24 cellular contexts compared by ENCODE assay signal in genomic region chr17:61419496-61420046, GRCh38. TPM values are rescaled to one million over a fixed set of nuclear protein-coding genes. Genes with fewer than 3 reads are reported as not detected.
"Had no signal": no experiment of that assay in that cellular context is flagged by ENCODE, and none has a peak within 500 bp of the region (broad histone marks: within the 10 kb centered on the region; RNA-seq: fewer than 3 reads in every experiment).

No MANE protein-coding gene starts in this region.

- H3K36me3 Mint-ChIP-seq: activated naive CD4-positive, alpha-beta T cell treated with anti-CD3 and anti-CD28 coated beads, Interleukin-2, amount 50 U/mL, for 72 hours; brain had no signal

- H3K9me3 ChIP-seq: ascending aorta had no signal

- H3K9me3 Mint-ChIP-seq: activated naive CD4-positive, alpha-beta T cell treated with anti-CD3 and anti-CD28 coated beads, Interleukin-2, amount 50 U/mL, for 72 hours; activated naive CD8-positive, alpha-beta T cell treated with anti-CD3 and anti-CD28 coated beads, Interleukin-2, amount 50 U/mL, for 24 hours; activated T-cell treated with anti-CD3 and anti-CD28 coated beads, Interleukin-2, amount 50 U/mL, for 4 hours; brain; T-helper 1 cell treated with Interleukin-12 subunit alpha and Interleukin-12 subunit beta and Interleukin-4 antibody, amounts not matched to agents 30 μg/mL and 1 μg/mL, for 36 hours had no signal

- H3K4me3 Mint-ChIP-seq: activated CD8-positive, alpha-beta T cell treated with anti-CD3 and anti-CD28 coated beads, Interleukin-2, amount 10 ng/mL, durations not matched to agents 7 days and 5 days; activated naive CD8-positive, alpha-beta T cell treated with anti-CD3 and anti-CD28 coated beads, Interleukin-2, amount 50 U/mL, for 24 hours; activated T-cell treated with anti-CD3 and anti-CD28 coated beads, Interleukin-2, amount 50 U/mL, for 4 hours; brain; T-helper 1 cell treated with Interleukin-12 subunit alpha and Interleukin-12 subunit beta and Interleukin-4 antibody, amounts not matched to agents 30 μg/mL and 1 μg/mL, for 36 hours had no signal

- H3K27me3 ChIP-seq: ascending aorta had no signal

- H3K36me3 ChIP-seq: ascending aorta, cardiac muscle cell had no signal

- FAIRE-seq: K562 had no signal

- H3K4me3 ChIP-seq: ascending aorta, cardiac muscle cell, K562 had no signal

- H3K27ac Mint-ChIP-seq: activated CD8-positive, alpha-beta T cell treated with anti-CD3 and anti-CD28 coated beads, Interleukin-2, amount 10 ng/mL, durations not matched to agents 7 days and 5 days; activated naive CD4-positive, alpha-beta T cell treated with anti-CD3 and anti-CD28 coated beads, Interleukin-2, amount 50 U/mL, for 72 hours; activated naive CD8-positive, alpha-beta T cell treated with anti-CD3 and anti-CD28 coated beads, Interleukin-2, amount 50 U/mL, for 24 hours; T-helper 1 cell treated with Interleukin-12 subunit alpha and Interleukin-12 subunit beta and Interleukin-4 antibody, amounts not matched to agents 30 μg/mL and 1 μg/mL, for 36 hours had no signal

- H3K4me1 Mint-ChIP-seq: activated naive CD8-positive, alpha-beta T cell treated with anti-CD3 and anti-CD28 coated beads, Interleukin-2, amount 50 U/mL, for 24 hours had no signal

- ATAC-seq: activated CD8-positive, alpha-beta T cell treated with anti-CD3 and anti-CD28 coated beads, Interleukin-2, amount 10 ng/mL, durations not matched to agents 7 days and 5 days; activated naive CD4-positive, alpha-beta T cell treated with anti-CD3 and anti-CD28 coated beads, Interleukin-2, amount 50 U/mL, for 72 hours; activated naive CD8-positive, alpha-beta T cell treated with anti-CD3 and anti-CD28 coated beads, Interleukin-2, amount 50 U/mL, for 24 hours; activated T-cell treated with anti-CD3 and anti-CD28 coated beads, Interleukin-2, amount 50 U/mL, for 4 hours; K562 had no signal

- DNase-seq: activated CD4-positive, alpha-beta T cell treated with anti-CD3 and anti-CD28 coated beads for 48 hours; activated CD4-positive, alpha-beta T cell treated with anti-CD3 and anti-CD28 coated beads, Interleukin-2, amount 50 U/mL, for 4 hours; activated CD4-positive, CD25-positive, alpha-beta regulatory T cell treated with anti-CD3 and anti-CD28 coated beads, Interleukin-2, amount 50 U/mL, for 72 hours; activated CD8-positive, alpha-beta T cell treated with anti-CD3 and anti-CD28 coated beads, Interleukin-2, amount 10 ng/mL, durations not matched to agents 7 days and 5 days; activated effector memory CD4-positive, alpha-beta T cell treated with anti-CD3 and anti-CD28 coated beads, Interleukin-2, amount 50 U/mL, for 16 hours; activated naive CD4-positive, alpha-beta T cell treated with Interleukin-2 at 50 U/mL for 16 hours; activated naive CD8-positive, alpha-beta T cell treated with anti-CD3 and anti-CD28 coated beads, Interleukin-2, amount 50 U/mL, for 24 hours; activated T-cell treated with anti-CD3 and anti-CD28 coated beads, Interleukin-2, amount 50 U/mL, for 4 hours; amniotic stem cell; Karpas-422; MM.1S; NCI-H1105 treated with DMSO at 0.1 percent for 48 hours; NCI-H1436 treated with DMSO at 0.1 percent for 48 hours; NCI-H187; NCI-H2081; NCI-H510A treated with DMSO at 0.1 percent for 48 hours; SHP77 treated with DMSO at 0.1 percent for 48 hours had no signal

- H3K27ac ChIP-seq: ascending aorta, cardiac muscle cell had no signal

RNA-seq across cellular contexts. Expression of gene TBX2, which starts 19.9 kb away (rescaled TPM):
- total RNA-seq: activated CD8-positive, alpha-beta T cell treated with anti-CD3 and anti-CD28 coated beads, Interleukin-2, amount 10 ng/mL, durations not matched to agents 7 days and 5 days; activated naive CD4-positive, alpha-beta T cell treated with anti-CD3 and anti-CD28 coated beads, Interleukin-2, amount 50 U/mL, for 72 hours had no signal
- polyA plus RNA-seq: K562 had no signal

RNA-seq across cellular contexts. Expression of gene TBX4, which starts 32.7 kb away (rescaled TPM):
- total RNA-seq: activated CD8-positive, alpha-beta T cell treated with anti-CD3 and anti-CD28 coated beads, Interleukin-2, amount 10 ng/mL, durations not matched to agents 7 days and 5 days; activated naive CD4-positive, alpha-beta T cell treated with anti-CD3 and anti-CD28 coated beads, Interleukin-2, amount 50 U/mL, for 72 hours; activated T-cell treated with anti-CD3 and anti-CD28 coated beads, Interleukin-2, amount 50 U/mL, for 4 hours; ascending aorta; K562; SK-MEL-5 had no signal
- polyA plus RNA-seq: K562 had no signal
